1 cellular context compared by ENCODE assay signal in the genomic region with DNA sequence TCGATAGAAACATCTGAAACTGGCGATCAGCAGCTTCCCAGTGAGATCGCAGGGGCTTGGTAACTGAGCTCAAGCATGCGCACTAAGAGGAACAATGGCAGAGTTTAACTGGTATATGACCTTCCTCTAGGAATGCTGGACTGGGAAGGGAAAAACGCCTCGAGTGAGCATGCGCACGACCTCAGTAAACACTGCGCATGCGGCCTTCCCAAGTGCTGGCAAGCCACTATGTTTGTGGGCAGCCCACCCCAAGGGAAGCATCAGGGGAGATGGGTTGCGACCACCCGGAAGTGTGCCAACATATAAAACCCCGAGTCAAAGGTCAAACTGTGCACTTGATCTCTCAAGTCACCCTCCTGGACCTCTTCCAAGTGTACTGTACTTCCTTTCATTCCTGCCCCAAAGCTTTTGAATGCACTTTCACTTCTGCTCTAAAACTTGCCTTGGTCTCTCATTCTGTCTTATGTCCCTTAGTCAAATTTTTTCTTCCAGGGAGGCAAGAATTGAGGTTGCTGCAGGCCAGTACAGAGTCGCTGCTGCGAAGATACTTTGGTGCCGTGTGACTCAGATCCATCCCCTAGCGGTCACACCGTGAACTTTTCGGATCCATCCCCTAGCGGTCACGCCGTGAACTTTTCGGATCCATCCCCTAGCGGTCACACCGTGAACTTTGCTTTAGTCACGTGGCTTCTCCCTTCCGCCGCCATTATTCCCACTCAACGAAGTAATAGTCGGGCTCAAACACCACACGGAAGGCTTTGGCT.
TF ChIP-seq lines count a peak whose summit lies in the region.

No MANE protein-coding gene starts in this region.

TF ChIP-seq in K562, 482 proteins besides CTCF, POLR2A, EP300 and RAD21 (continued from another document and continues in another):
- TF ChIP-seq NEUROD1 (IDR thresholded peaks at IDR 0.05; ENCODE audit: borderline replicate concordance, low read depth, low read length, partially characterized antibody) (no peak), ZNF347 (CRISPR knock-in tag; IDR thresholded peaks at IDR 0.05; ENCODE audit: low read depth) (no peak), RREB1 (CRISPR knock-in tag; IDR thresholded peaks at IDR 0.05) (no peak), ZNF57 (CRISPR knock-in tag; IDR thresholded peaks at IDR 0.05) (no peak), ZNF197 (CRISPR knock-in tag; IDR thresholded peaks at IDR 0.05; ENCODE audit: low read depth) (no peak), ZNF589 (CRISPR knock-in tag; IDR thresholded peaks at IDR 0.05; ENCODE audit: low read depth) (no peak), ETS2 (tag; IDR thresholded peaks at IDR 0.05; ENCODE audit: borderline replicate concordance, poor library complexity, severe bottlenecking) (no peak), KLF6 (CRISPR knock-in tag; IDR thresholded peaks at IDR 0.05; ENCODE audit: borderline replicate concordance) (no peak), FOXJ3 (CRISPR knock-in tag; IDR thresholded peaks at IDR 0.05) (no peak), ZNF778 (CRISPR knock-in tag; IDR thresholded peaks at IDR 0.05) (no peak), NFE2 (IDR thresholded peaks at IDR 0.05; ENCODE audit: low read depth) (no peak), CHD4 (IDR thresholded peaks at IDR 0.05; ENCODE audit: insufficient read depth, insufficient replicate concordance, low read depth, low read length, poor library complexity, severe bottlenecking) (no peak), BRF1 (IDR thresholded peaks at IDR 0.05; ENCODE audit: borderline replicate concordance, extremely low read depth, insufficient read length) (no peak), TCFL5 (CRISPR knock-in tag; conservative IDR thresholded peaks at IDR 0.05) (no peak), CBX1 (IDR thresholded peaks at IDR 0.05; ENCODE audit: low read depth) (peak; percentile 76; the same call in 1 of the 2 replicates), TCF15 (CRISPR knock-in tag; IDR thresholded peaks at IDR 0.05) (no peak), E2F3 (CRISPR knock-in tag; IDR thresholded peaks at IDR 0.05) (no peak), ARID3A (IDR thresholded peaks at IDR 0.05; ENCODE audit: borderline replicate concordance, low read depth, low read length) (no peak), MECOM (CRISPR knock-in tag; IDR thresholded peaks at IDR 0.05) (no peak), POLR2G (IDR thresholded peaks at IDR 0.05; ENCODE audit: low read depth, low read length) (no peak), MYBL2 (IDR thresholded peaks at IDR 0.05; ENCODE audit: low read depth) (no peak), MYBL2 (CRISPR knock-in tag; IDR thresholded peaks at IDR 0.05; ENCODE audit: borderline replicate concordance) (no peak), MTA3 (IDR thresholded peaks at IDR 0.05; ENCODE audit: borderline replicate concordance) (no peak), ATF1 (CRISPR knock-in tag; IDR thresholded peaks at IDR 0.05) (no peak), ATF1 (tag; IDR thresholded peaks at IDR 0.05) (no peak), PYGO2 (tag; IDR thresholded peaks at IDR 0.05) (no peak), MXI1 (IDR thresholded peaks at IDR 0.05; ENCODE audit: low read depth, low read length) (no peak), CBX8 (IDR thresholded peaks at IDR 0.05; ENCODE audit: borderline replicate concordance, extremely low read depth, low read depth, low read length, poor library complexity, severe bottlenecking) (no peak), CBFA2T2 (conservative IDR thresholded peaks at IDR 0.05) (peak; percentile 39; the same call in 1 of the 2 replicates), U2AF2 (optimal IDR thresholded peaks at IDR 0.05; ENCODE audit: low read depth, low read length) (no peak), ZC3H4 (CRISPR knock-in tag; IDR thresholded peaks at IDR 0.05; ENCODE audit: borderline replicate concordance) (no peak), SIRT6 (IDR thresholded peaks at IDR 0.05; ENCODE audit: low read depth, low read length) (no peak)
- TF ChIP-seq, protein P1, sequence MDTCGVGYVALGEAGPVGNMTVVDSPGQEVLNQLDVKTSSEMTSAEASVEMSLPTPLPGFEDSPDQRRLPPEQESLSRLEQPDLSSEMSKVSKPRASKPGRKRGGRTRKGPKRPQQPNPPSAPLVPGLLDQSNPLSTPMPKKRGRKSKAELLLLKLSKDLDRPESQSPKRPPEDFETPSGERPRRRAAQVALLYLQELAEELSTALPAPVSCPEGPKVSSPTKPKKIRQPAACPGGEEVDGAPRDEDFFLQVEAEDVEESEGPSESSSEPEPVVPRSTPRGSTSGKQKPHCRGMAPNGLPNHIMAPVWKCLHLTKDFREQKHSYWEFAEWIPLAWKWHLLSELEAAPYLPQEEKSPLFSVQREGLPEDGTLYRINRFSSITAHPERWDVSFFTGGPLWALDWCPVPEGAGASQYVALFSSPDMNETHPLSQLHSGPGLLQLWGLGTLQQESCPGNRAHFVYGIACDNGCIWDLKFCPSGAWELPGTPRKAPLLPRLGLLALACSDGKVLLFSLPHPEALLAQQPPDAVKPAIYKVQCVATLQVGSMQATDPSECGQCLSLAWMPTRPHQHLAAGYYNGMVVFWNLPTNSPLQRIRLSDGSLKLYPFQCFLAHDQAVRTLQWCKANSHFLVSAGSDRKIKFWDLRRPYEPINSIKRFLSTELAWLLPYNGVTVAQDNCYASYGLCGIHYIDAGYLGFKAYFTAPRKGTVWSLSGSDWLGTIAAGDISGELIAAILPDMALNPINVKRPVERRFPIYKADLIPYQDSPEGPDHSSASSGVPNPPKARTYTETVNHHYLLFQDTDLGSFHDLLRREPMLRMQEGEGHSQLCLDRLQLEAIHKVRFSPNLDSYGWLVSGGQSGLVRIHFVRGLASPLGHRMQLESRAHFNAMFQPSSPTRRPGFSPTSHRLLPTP (IDR thresholded peaks at IDR 0.05; ENCODE audit: borderline replicate concordance, extremely low read depth, insufficient read length), result no peak
- TF ChIP-seq, protein P2, sequence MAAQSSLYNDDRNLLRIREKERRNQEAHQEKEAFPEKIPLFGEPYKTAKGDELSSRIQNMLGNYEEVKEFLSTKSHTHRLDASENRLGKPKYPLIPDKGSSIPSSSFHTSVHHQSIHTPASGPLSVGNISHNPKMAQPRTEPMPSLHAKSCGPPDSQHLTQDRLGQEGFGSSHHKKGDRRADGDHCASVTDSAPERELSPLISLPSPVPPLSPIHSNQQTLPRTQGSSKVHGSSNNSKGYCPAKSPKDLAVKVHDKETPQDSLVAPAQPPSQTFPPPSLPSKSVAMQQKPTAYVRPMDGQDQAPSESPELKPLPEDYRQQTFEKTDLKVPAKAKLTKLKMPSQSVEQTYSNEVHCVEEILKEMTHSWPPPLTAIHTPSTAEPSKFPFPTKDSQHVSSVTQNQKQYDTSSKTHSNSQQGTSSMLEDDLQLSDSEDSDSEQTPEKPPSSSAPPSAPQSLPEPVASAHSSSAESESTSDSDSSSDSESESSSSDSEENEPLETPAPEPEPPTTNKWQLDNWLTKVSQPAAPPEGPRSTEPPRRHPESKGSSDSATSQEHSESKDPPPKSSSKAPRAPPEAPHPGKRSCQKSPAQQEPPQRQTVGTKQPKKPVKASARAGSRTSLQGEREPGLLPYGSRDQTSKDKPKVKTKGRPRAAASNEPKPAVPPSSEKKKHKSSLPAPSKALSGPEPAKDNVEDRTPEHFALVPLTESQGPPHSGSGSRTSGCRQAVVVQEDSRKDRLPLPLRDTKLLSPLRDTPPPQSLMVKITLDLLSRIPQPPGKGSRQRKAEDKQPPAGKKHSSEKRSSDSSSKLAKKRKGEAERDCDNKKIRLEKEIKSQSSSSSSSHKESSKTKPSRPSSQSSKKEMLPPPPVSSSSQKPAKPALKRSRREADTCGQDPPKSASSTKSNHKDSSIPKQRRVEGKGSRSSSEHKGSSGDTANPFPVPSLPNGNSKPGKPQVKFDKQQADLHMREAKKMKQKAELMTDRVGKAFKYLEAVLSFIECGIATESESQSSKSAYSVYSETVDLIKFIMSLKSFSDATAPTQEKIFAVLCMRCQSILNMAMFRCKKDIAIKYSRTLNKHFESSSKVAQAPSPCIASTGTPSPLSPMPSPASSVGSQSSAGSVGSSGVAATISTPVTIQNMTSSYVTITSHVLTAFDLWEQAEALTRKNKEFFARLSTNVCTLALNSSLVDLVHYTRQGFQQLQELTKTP (IDR thresholded peaks at IDR 0.05; ENCODE audit: low read depth in 1 of 2, partially characterized antibody in 2 of 2), result no peak
- TF ChIP-seq, protein P3, sequence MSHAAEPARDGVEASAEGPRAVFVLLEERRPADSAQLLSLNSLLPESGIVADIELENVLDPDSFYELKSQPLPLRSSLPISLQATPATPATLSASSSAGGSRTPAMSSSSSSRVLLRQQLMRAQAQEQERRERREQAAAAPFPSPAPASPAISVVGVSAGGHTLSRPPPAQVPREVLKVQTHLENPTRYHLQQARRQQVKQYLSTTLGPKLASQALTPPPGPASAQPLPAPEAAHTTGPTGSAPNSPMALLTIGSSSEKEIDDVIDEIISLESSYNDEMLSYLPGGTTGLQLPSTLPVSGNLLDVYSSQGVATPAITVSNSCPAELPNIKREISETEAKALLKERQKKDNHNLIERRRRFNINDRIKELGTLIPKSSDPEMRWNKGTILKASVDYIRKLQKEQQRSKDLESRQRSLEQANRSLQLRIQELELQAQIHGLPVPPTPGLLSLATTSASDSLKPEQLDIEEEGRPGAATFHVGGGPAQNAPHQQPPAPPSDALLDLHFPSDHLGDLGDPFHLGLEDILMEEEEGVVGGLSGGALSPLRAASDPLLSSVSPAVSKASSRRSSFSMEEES (CRISPR knock-in tag; IDR thresholded peaks at IDR 0.05), result peak; percentile 75
- TF ChIP-seq, protein P4, sequence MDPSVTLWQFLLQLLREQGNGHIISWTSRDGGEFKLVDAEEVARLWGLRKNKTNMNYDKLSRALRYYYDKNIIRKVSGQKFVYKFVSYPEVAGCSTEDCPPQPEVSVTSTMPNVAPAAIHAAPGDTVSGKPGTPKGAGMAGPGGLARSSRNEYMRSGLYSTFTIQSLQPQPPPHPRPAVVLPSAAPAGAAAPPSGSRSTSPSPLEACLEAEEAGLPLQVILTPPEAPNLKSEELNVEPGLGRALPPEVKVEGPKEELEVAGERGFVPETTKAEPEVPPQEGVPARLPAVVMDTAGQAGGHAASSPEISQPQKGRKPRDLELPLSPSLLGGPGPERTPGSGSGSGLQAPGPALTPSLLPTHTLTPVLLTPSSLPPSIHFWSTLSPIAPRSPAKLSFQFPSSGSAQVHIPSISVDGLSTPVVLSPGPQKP (CRISPR knock-in tag; IDR thresholded peaks at IDR 0.05), result no peak
- TF ChIP-seq, protein P5, sequence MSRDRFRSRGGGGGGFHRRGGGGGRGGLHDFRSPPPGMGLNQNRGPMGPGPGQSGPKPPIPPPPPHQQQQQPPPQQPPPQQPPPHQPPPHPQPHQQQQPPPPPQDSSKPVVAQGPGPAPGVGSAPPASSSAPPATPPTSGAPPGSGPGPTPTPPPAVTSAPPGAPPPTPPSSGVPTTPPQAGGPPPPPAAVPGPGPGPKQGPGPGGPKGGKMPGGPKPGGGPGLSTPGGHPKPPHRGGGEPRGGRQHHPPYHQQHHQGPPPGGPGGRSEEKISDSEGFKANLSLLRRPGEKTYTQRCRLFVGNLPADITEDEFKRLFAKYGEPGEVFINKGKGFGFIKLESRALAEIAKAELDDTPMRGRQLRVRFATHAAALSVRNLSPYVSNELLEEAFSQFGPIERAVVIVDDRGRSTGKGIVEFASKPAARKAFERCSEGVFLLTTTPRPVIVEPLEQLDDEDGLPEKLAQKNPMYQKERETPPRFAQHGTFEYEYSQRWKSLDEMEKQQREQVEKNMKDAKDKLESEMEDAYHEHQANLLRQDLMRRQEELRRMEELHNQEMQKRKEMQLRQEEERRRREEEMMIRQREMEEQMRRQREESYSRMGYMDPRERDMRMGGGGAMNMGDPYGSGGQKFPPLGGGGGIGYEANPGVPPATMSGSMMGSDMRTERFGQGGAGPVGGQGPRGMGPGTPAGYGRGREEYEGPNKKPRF (IDR thresholded peaks at IDR 0.05; ENCODE audit: low read depth, low read length), result no peak
